Comparison of ENCODE assay signal across 29 cellular contexts in genomic region chr14:91778217-91778616, GRCh38. TPM values are rescaled to one million over a fixed set of nuclear protein-coding genes. Genes with fewer than 3 reads are reported as not detected.
"Had no signal": no experiment of that assay in that cellular context is flagged by ENCODE, and none has a peak within 500 bp of the region (broad histone marks: within the 10 kb centered on the region; RNA-seq: fewer than 3 reads in every experiment).

No MANE protein-coding gene starts in this region.

- H3K36me3 ChIP-seq: adrenal gland, breast epithelium, WERI-Rb-1 had no signal

- H3K27ac Mint-ChIP-seq: activated CD8-positive, alpha-beta T cell treated with anti-CD3 and anti-CD28 coated beads for 36 hours; activated naive CD4-positive, alpha-beta T cell treated with anti-CD3 and anti-CD28 coated beads for 36 hours; activated naive CD4-positive, alpha-beta T cell treated with anti-CD3 and anti-CD28 coated beads, Interleukin-2, amount 50 U/mL, for 72 hours; activated T-cell treated with anti-CD3 and anti-CD28 coated beads, Interleukin-2, amount 50 U/mL, for 24 hours had no signal

- H3K4me3 ChIP-seq: adrenal gland, body of pancreas, breast epithelium had no signal

- H3K27me3 ChIP-seq: adrenal gland, body of pancreas, breast epithelium had no signal

- H3K4me1 ChIP-seq: adrenal gland, breast epithelium had no signal

- DNase-seq: activated CD4-positive, alpha-beta T cell treated with anti-CD3 and anti-CD28 coated beads for 1 hour; activated CD4-positive, alpha-beta T cell treated with anti-CD3 and anti-CD28 coated beads for 48 hours; activated CD4-positive, CD25-positive, alpha-beta regulatory T cell; activated CD8-positive, alpha-beta T cell treated with anti-CD3 and anti-CD28 coated beads for 36 hours; activated gamma-delta T cell treated with Interleukin-2 at 50 U/mL for 16 hours; activated naive CD4-positive, alpha-beta T cell treated with anti-CD3 and anti-CD28 coated beads for 36 hours; activated T-cell treated with anti-CD3 and anti-CD28 coated beads, Interleukin-2, amount 50 U/mL, for 24 hours; adrenal gland; body of pancreas; MM.1S; MV-4-11; NCI-H1092; NCI-H1436 treated with DMSO at 0.1 percent for 48 hours; NCI-H1694 treated with DMSO at 0.1 percent for 48 hours; NCI-H2029; NCI-H2171; NCI-H510A; NCI-H526; NCI-H748 treated with DMSO at 0.1 percent for 48 hours; OCI-M1; Right ventricle myocardium superior; SW 1271; T1000; WERI-Rb-1 had no signal

- H3K9me3 ChIP-seq: body of pancreas, breast epithelium had no signal

- H3K27ac ChIP-seq: adrenal gland, body of pancreas, breast epithelium, KMS-11, WERI-Rb-1 had no signal

- H3K27me3 Mint-ChIP-seq: activated CD8-positive, alpha-beta T cell treated with anti-CD3 and anti-CD28 coated beads for 36 hours; activated T-cell treated with anti-CD3 and anti-CD28 coated beads, Interleukin-2, amount 50 U/mL, for 24 hours had no signal

- H3K36me3 Mint-ChIP-seq: activated naive CD4-positive, alpha-beta T cell treated with anti-CD3 and anti-CD28 coated beads, Interleukin-2, amount 50 U/mL, for 72 hours had no signal

- H3K4me3 Mint-ChIP-seq: activated CD8-positive, alpha-beta T cell treated with anti-CD3 and anti-CD28 coated beads for 36 hours; activated naive CD4-positive, alpha-beta T cell treated with anti-CD3 and anti-CD28 coated beads for 36 hours; activated T-cell treated with anti-CD3 and anti-CD28 coated beads, Interleukin-2, amount 50 U/mL, for 24 hours had no signal

- ATAC-seq: activated CD8-positive, alpha-beta T cell treated with anti-CD3 and anti-CD28 coated beads for 36 hours; activated naive CD4-positive, alpha-beta T cell treated with anti-CD3 and anti-CD28 coated beads, Interleukin-2, amount 50 U/mL, for 72 hours; body of pancreas had no signal

- H3K9me3 Mint-ChIP-seq: activated CD8-positive, alpha-beta T cell treated with anti-CD3 and anti-CD28 coated beads for 36 hours; activated naive CD4-positive, alpha-beta T cell treated with anti-CD3 and anti-CD28 coated beads for 36 hours; activated naive CD4-positive, alpha-beta T cell treated with anti-CD3 and anti-CD28 coated beads, Interleukin-2, amount 50 U/mL, for 72 hours; activated T-cell treated with anti-CD3 and anti-CD28 coated beads, Interleukin-2, amount 50 U/mL, for 24 hours had no signal

RNA-seq across cellular contexts. Expression of gene CATSPERB, which starts 46.3 kb away (rescaled TPM):
- total RNA-seq: activated CD8-positive, alpha-beta memory T cell treated with anti-CD3 and anti-CD28 coated beads for 36 hours; LHCN-M2 had no signal
